ENCODE assay signal across 1 cellular context in genomic region chr5:96408276-96408777, GRCh38.
TF ChIP-seq lines count a peak whose summit lies in the region.

No MANE protein-coding gene starts in this region.

TF ChIP-seq in HepG2, 621 proteins besides CTCF, POLR2A, EP300 and RAD21:
- TF ChIP-seq ZNF570 (CRISPR knock-in tag; IDR thresholded peaks at IDR 0.05; ENCODE audit: borderline replicate concordance) (no peak), SNAPC4 (CRISPR knock-in tag; IDR thresholded peaks at IDR 0.05) (no peak), ZFY (CRISPR knock-in tag; IDR thresholded peaks at IDR 0.05) (no peak), POLR2G (IDR thresholded peaks at IDR 0.05; ENCODE audit: low read depth, low read length) (no peak), CREB1 (IDR thresholded peaks at IDR 0.05) (peak; percentile 78), CREB1 (CRISPR knock-in tag; IDR thresholded peaks at IDR 0.05) (no peak)
